Comparison of ENCODE assay signal across 8 cellular contexts in the genomic region with DNA sequence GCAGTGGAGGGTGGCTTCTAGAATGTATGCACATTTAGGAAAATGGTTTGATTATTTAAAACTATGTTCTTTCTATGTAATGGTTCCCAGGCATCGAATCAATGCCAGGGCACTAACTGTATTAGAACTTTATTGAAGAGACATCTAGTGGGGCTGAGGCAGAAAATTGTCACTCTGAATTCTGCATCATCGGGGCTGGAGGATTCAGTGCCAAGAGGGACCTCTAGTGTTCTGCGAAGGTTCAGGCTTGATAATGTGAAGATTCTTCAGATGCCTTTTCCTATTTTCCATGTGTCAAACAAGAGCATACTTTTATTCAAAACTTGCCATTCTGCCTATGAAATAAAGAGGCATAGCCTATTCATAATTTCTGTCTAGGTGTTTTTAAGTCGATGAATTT.
DNase-seq lines count a peak whose midpoint lies in the region; ATAC-seq and TF ChIP-seq lines count a peak whose summit lies in the region.
"Had no signal": no experiment of that assay in that cellular context is flagged by ENCODE, and none has a peak within 500 bp of the region (broad histone marks: within the 10 kb centered on the region; RNA-seq: fewer than 3 reads in every experiment).

No MANE protein-coding gene starts in this region.

- H3K4me1 Mint-ChIP-seq in endothelial cell (ENCODE audit: unreplicated experiment) (peaks cover 2% of the 10 kb centered on the region), CD14-positive monocyte (no peaks in the 10 kb centered on the region)
- H3K4me1 Mint-ChIP-seq: activated B cell treated with CpG ODN at 0.5 μM for 24 hours had no signal

- H3K36me3 Mint-ChIP-seq in endothelial cell (ENCODE audit: low read depth, unreplicated experiment) (peaks cover 4% of the 10 kb centered on the region), CD14-positive monocyte (no peaks in the 10 kb centered on the region)

- H3K27ac Mint-ChIP-seq in endothelial cell (ENCODE audit: unreplicated experiment) (no peak overlapping the region), CD14-positive monocyte (no peak overlapping the region)
- H3K27ac Mint-ChIP-seq: activated B cell treated with CpG ODN at 0.5 μM for 24 hours had no signal

- no peaks in the 10 kb centered on the region for H3K27me3 Mint-ChIP-seq in endothelial cell (ENCODE audit: unreplicated experiment)
- H3K27me3 Mint-ChIP-seq in CD14-positive monocyte (ENCODE audit: low read depth in 3 of 3) = peaks cover 0 to 5% (median 0%) of the 10 kb centered on the region in 3 donors
- H3K27me3 Mint-ChIP-seq: activated B cell treated with CpG ODN at 0.5 μM for 24 hours had no signal

- peak; percentile 22 for DNase-seq in GM13976 (ENCODE audit: low spot score)
- peak; percentile 25 for DNase-seq in NCI-H2196 treated with DMSO at 0.1 percent for 48 hours (lab: John Stamatoyannopoulos, UW; ENCODE audit: unreplicated experiment)
- DNase-seq in endothelial cell (ENCODE audit: low spot score) = peak; percentile 10
- peak; percentile 82 for DNase-seq in pons (ENCODE audit: low spot score)
- DNase-seq in CD14-positive monocyte (ENCODE audit: low spot score) = no peak
- DNase-seq in dedifferentiated amniotic fluid mesenchymal stem cell (ENCODE audit: extremely low spot score) = no peak
- DNase-seq: activated B cell treated with CpG ODN at 0.5 μM for 24 hours had no signal

- intact Hi-C loops in CD14-positive monocyte (cut with micrococcal nuclease) = no loop called here

- TF ChIP-seq CTCF in GM13976 (IDR thresholded peaks at IDR 0.05; ENCODE audit: borderline replicate concordance, control extremely low read depth, extremely low read depth, insufficient read depth, missing control alignments) (peak; percentile 23), endothelial cell (IDR thresholded peaks at IDR 0.05; ENCODE audit: unreplicated experiment) (no peak), CD14-positive monocyte (IDR thresholded peaks at IDR 0.05) (no peak)

- ATAC-seq in HG03196 (IDR thresholded peaks at IDR 0.05; ENCODE audit: unreplicated experiment) = no peak

- in situ Hi-C loops in GM13976 (cut with MboI; ENCODE audit: low sequenced_read_pairs, unreplicated experiment) = no loop called here

- no peak overlapping the region for H3K4me3 Mint-ChIP-seq in endothelial cell (ENCODE audit: unreplicated experiment)
- no peak overlapping the region for H3K4me3 Mint-ChIP-seq in CD14-positive monocyte
- H3K4me3 Mint-ChIP-seq: activated B cell treated with CpG ODN at 0.5 μM for 24 hours had no signal

- H3K9me3 Mint-ChIP-seq in endothelial cell (ENCODE audit: unreplicated experiment) (no peaks in the 10 kb centered on the region), CD14-positive monocyte (peaks cover 0 to 4% (median 0%) of the 10 kb centered on the region in 7 donors)

Comparison
In these comparisons a context has a peak if more than half of its experiments do, and no peak if none do; other contexts are left out.
1. DNase-seq: peak in GM13976 (single experiment), NCI-H2196 treated with DMSO at 0.1 percent for 48 hours (single experiment), endothelial cell (single experiment) and pons (single experiment); none in CD14-positive monocyte (single experiment) and dedifferentiated amniotic fluid mesenchymal stem cell (single experiment).